Comparison of ENCODE assay signal across 28 cellular contexts in genomic region chr19:34936184-34936583, GRCh38. TPM values are rescaled to one million over a fixed set of nuclear protein-coding genes. Genes with fewer than 3 reads are reported as not detected.
DNase-seq lines count a peak whose midpoint lies in the region; ATAC-seq, FAIRE-seq and TF ChIP-seq lines count a peak whose summit lies in the region.
"Had no signal": no experiment of that assay in that cellular context is flagged by ENCODE, and none has a peak within 500 bp of the region (broad histone marks: within the 10 kb centered on the region; RNA-seq: fewer than 3 reads in every experiment).

No MANE protein-coding gene starts in this region.

- H3K27ac ChIP-seq in A549 (no peak overlapping the region), HEK293 (ENCODE audit: extremely low read depth, low read depth, low read length) (no peak overlapping the region)
- H3K27ac ChIP-seq: 22Rv1, BLaER1 had no signal

- H3K36me3 Mint-ChIP-seq in activated naive CD4-positive, alpha-beta T cell treated with anti-CD3 and anti-CD28 coated beads, Interleukin-2, amount 50 U/mL, for 24 hours, result peaks cover 45% of the 10 kb centered on the region
- H3K36me3 Mint-ChIP-seq in activated naive CD4-positive, alpha-beta T cell treated with anti-CD3 and anti-CD28 coated beads, Interleukin-2, amount 10 ng/mL, durations not matched to agents 7 days and 5 days, result peaks cover 51% of the 10 kb centered on the region
- peaks cover 36% of the 10 kb centered on the region for H3K36me3 Mint-ChIP-seq in endothelial cell (ENCODE audit: low read depth, unreplicated experiment)
- H3K36me3 Mint-ChIP-seq in progenitor cell of endocrine pancreas (ENCODE audit: insufficient read depth), result peaks cover 42% of the 10 kb centered on the region
- H3K36me3 Mint-ChIP-seq in HFFc6 (ENCODE audit: low read depth), result peaks cover 65% of the 10 kb centered on the region

- peaks cover 16% of the 10 kb centered on the region for H3K9me3 Mint-ChIP-seq in activated naive CD4-positive, alpha-beta T cell treated with anti-CD3 and anti-CD28 coated beads, Interleukin-2, amount 50 U/mL, for 24 hours
- peaks cover 27% of the 10 kb centered on the region for H3K9me3 Mint-ChIP-seq in activated naive CD4-positive, alpha-beta T cell treated with anti-CD3 and anti-CD28 coated beads, Interleukin-2, amount 10 ng/mL, durations not matched to agents 7 days and 5 days
- H3K9me3 Mint-ChIP-seq in endothelial cell (ENCODE audit: unreplicated experiment), result no peaks in the 10 kb centered on the region
- peaks cover 6% of the 10 kb centered on the region for H3K9me3 Mint-ChIP-seq in progenitor cell of endocrine pancreas (ENCODE audit: low read depth)
- H3K9me3 Mint-ChIP-seq in HFFc6, result peaks cover 19% of the 10 kb centered on the region

- H3K4me1 Mint-ChIP-seq in activated naive CD4-positive, alpha-beta T cell treated with anti-CD3 and anti-CD28 coated beads, Interleukin-2, amount 50 U/mL, for 24 hours, result no peaks in the 10 kb centered on the region
- no peaks in the 10 kb centered on the region for H3K4me1 Mint-ChIP-seq in activated naive CD4-positive, alpha-beta T cell treated with anti-CD3 and anti-CD28 coated beads, Interleukin-2, amount 10 ng/mL, durations not matched to agents 7 days and 5 days
- H3K4me1 Mint-ChIP-seq in endothelial cell (ENCODE audit: unreplicated experiment), result no peaks in the 10 kb centered on the region
- no peaks in the 10 kb centered on the region for H3K4me1 Mint-ChIP-seq in progenitor cell of endocrine pancreas (ENCODE audit: low read depth)
- H3K4me1 Mint-ChIP-seq in HFFc6 (ENCODE audit: low read depth), result no peaks in the 10 kb centered on the region
- H3K4me1 Mint-ChIP-seq: CD14-positive monocyte; CD8-positive, alpha-beta memory T cell had no signal

- peak overlapping the region; percentile 14 for H3K27ac Mint-ChIP-seq in activated naive CD4-positive, alpha-beta T cell treated with anti-CD3 and anti-CD28 coated beads, Interleukin-2, amount 50 U/mL, for 24 hours
- no peak overlapping the region for H3K27ac Mint-ChIP-seq in activated naive CD4-positive, alpha-beta T cell treated with anti-CD3 and anti-CD28 coated beads, Interleukin-2, amount 10 ng/mL, durations not matched to agents 7 days and 5 days
- no peak overlapping the region for H3K27ac Mint-ChIP-seq in endothelial cell (ENCODE audit: unreplicated experiment)
- no peak overlapping the region for H3K27ac Mint-ChIP-seq in progenitor cell of endocrine pancreas
- H3K27ac Mint-ChIP-seq in HFFc6, result no peak overlapping the region
- H3K27ac Mint-ChIP-seq: CD14-positive monocyte; CD4-positive, alpha-beta memory T cell; CD4-positive, CD25-positive, alpha-beta regulatory T cell; CD8-positive, alpha-beta memory T cell had no signal

- POLR2A ChIA-PET in A549 (lab: Yijun Ruan, JAX), result no interaction called here
- POLR2A ChIA-PET in HEK293 (lab: Yijun Ruan, JAX), result interaction anchor here (2.7 kb wide), 1 partner anchor 9 kb away, joined by 12 read pairs; the partner anchor contains the start of gene ZNF30

- H3K4me1 ChIP-seq in A549 (no peaks in the 10 kb centered on the region), HEK293 (ENCODE audit: control insufficient read depth, insufficient read depth, low read length) (no peaks in the 10 kb centered on the region)
- H3K4me1 ChIP-seq: BE2C, BLaER1 had no signal

- no peak overlapping the region for H3K4me2 ChIP-seq in A549
- H3K4me2 ChIP-seq: BLaER1 had no signal

- TF ChIP-seq RAD21 in A549 (conservative IDR thresholded peaks at IDR 0.05 in 1 of 2, IDR thresholded peaks at IDR 0.05 in 1 of 2), result no peak

- no peak for TF ChIP-seq EP300 in A549 (IDR thresholded peaks at IDR 0.05)

- FAIRE-seq in A549 (lab: Jason Lieb, UNC), result peak; percentile 95
- FAIRE-seq: GM12878, GM12892, GM18507 had no signal

- TF ChIP-seq CTCF in A549 (IDR thresholded peaks at IDR 0.05) (no peak), HEK293 (tag by site-specific recombination; IDR thresholded peaks at IDR 0.05) (no peak), endothelial cell (IDR thresholded peaks at IDR 0.05; ENCODE audit: unreplicated experiment) (no peak), progenitor cell of endocrine pancreas (IDR thresholded peaks at IDR 0.05; ENCODE audit: unreplicated experiment) (no peak), HFFc6 (IDR thresholded peaks at IDR 0.05) (no peak)

- H3K9me3 ChIP-seq in A549, result peaks cover 70% of the 10 kb centered on the region
- H3K9me3 ChIP-seq in HEK293 (ENCODE audit: control insufficient read depth, insufficient read depth, low read depth, low read length), result peaks cover 6% of the 10 kb centered on the region
- H3K9me3 ChIP-seq: BE2C had no signal

- H3K4me3 ChIP-seq in A549 (no peak overlapping the region), HEK293 (ENCODE audit: low read depth, low read length) (no peak overlapping the region)
- H3K4me3 ChIP-seq: BLaER1, GM12878 had no signal

- no peaks in the 10 kb centered on the region for H3K27me3 Mint-ChIP-seq in activated naive CD4-positive, alpha-beta T cell treated with anti-CD3 and anti-CD28 coated beads, Interleukin-2, amount 50 U/mL, for 24 hours
- H3K27me3 Mint-ChIP-seq in activated naive CD4-positive, alpha-beta T cell treated with anti-CD3 and anti-CD28 coated beads, Interleukin-2, amount 10 ng/mL, durations not matched to agents 7 days and 5 days, result no peaks in the 10 kb centered on the region
- H3K27me3 Mint-ChIP-seq in endothelial cell (ENCODE audit: unreplicated experiment) (peaks cover 1% of the 10 kb centered on the region), progenitor cell of endocrine pancreas (no peaks in the 10 kb centered on the region), HFFc6 (ENCODE audit: insufficient read depth) (no peaks in the 10 kb centered on the region; the same call in 1 of the 2 replicates)
- H3K27me3 Mint-ChIP-seq: CD4-positive, alpha-beta memory T cell; CD4-positive, CD25-positive, alpha-beta regulatory T cell had no signal

- peaks cover 59 to 98% of the 10 kb centered on the region in 2 experiments for H3K36me3 ChIP-seq in HEK293 (ENCODE audit: control insufficient read depth in 2 of 2, insufficient read depth in 1 of 2, low read length in 2 of 2)

- DNase-seq in activated naive CD4-positive, alpha-beta T cell treated with anti-CD3 and anti-CD28 coated beads, Interleukin-2, amount 10 ng/mL, durations not matched to agents 7 days and 5 days, result no peak
- no peak for DNase-seq in A549 (ENCODE audit: low read depth in 1 of 2, low spot score in 1 of 2)
- no peak for DNase-seq in endothelial cell (ENCODE audit: low spot score)
- DNase-seq in progenitor cell of endocrine pancreas (ENCODE audit: low spot score, unreplicated experiment), result no peak
- DNase-seq in SIG-M5 treated with dmso at 0.1 percent for 504 hours (lab: John Stamatoyannopoulos, UW; ENCODE audit: unreplicated experiment), result no peak
- DNase-seq in HFFc6, result no peak
- DNase-seq: ACHN; BE2C; C1 segment of cervical spinal cord; CD4-positive, alpha-beta memory T cell; CD4-positive, CD25-positive, alpha-beta regulatory T cell; CD8-positive, alpha-beta memory T cell; COR-L47; DMS 273 treated with DMSO at 0.1 percent for 48 hours; DMS153; DMS53; DMS79; DND-41; EL; GDM1 had no signal

- TF ChIP-seq POLR2A in A549 (IDR thresholded peaks at IDR 0.05; ENCODE audit: low read length), result no peak

- no peak for ATAC-seq in A549
- ATAC-seq: GM12878 had no signal

- CTCF ChIA-PET in activated naive CD4-positive, alpha-beta T cell treated with anti-CD3 and anti-CD28 coated beads, Interleukin-2, amount 10 ng/mL, durations not matched to agents 7 days and 5 days (lab: Charles Lee), result no interaction called here
- CTCF ChIA-PET in A549 (lab: Yijun Ruan, JAX), result interaction anchor here (1.0 to 1.5 kb wide), 2 partner anchors 9 to 37 kb away, joined by 3 to 4 read pairs; partner anchors contain the start of gene ZNF30
- CTCF ChIA-PET in HEK293 (lab: Yijun Ruan, JAX), result interaction anchor here (0.6 kb wide), 2 partner anchors 9 to 37 kb away, joined by 3 read pairs; partner anchors contain the start of gene ZNF30

- 95% methylated on average over 4 of the region's 4 CpGs for WGBS in A549 (ENCODE audit: missing lambda C conversion rate)

- no peak overlapping the region for H3K4me3 Mint-ChIP-seq in activated naive CD4-positive, alpha-beta T cell treated with anti-CD3 and anti-CD28 coated beads, Interleukin-2, amount 50 U/mL, for 24 hours
- H3K4me3 Mint-ChIP-seq in activated naive CD4-positive, alpha-beta T cell treated with anti-CD3 and anti-CD28 coated beads, Interleukin-2, amount 10 ng/mL, durations not matched to agents 7 days and 5 days, result no peak overlapping the region
- peak overlapping the region; percentile 26 for H3K4me3 Mint-ChIP-seq in endothelial cell (ENCODE audit: unreplicated experiment)
- no peak overlapping the region for H3K4me3 Mint-ChIP-seq in progenitor cell of endocrine pancreas (ENCODE audit: low read depth)
- H3K4me3 Mint-ChIP-seq in HFFc6, result no peak overlapping the region
- H3K4me3 Mint-ChIP-seq: CD14-positive monocyte; CD4-positive, alpha-beta memory T cell; CD4-positive, CD25-positive, alpha-beta regulatory T cell; CD8-positive, alpha-beta memory T cell had no signal

TF ChIP-seq in A549, 52 proteins besides CTCF, POLR2A, EP300 and RAD21 (continues in another document):
- TF ChIP-seq ZSCAN20 (CRISPR knock-in tag; IDR thresholded peaks at IDR 0.05) (no peak), HOXB5 (CRISPR knock-in tag; IDR thresholded peaks at IDR 0.05) (no peak), FOSL2 (IDR thresholded peaks at IDR 0.05) (no peak), FOSL2 (CRISPR knock-in tag; IDR thresholded peaks at IDR 0.05) (no peak)

TF ChIP-seq in HEK293, 187 proteins besides CTCF, POLR2A, EP300 and RAD21 (continues in another document):
- TF ChIP-seq SCRT2 (tag by site-specific recombination; IDR thresholded peaks at IDR 0.05) (peak; percentile 86), SCRT1 (tag by site-specific recombination; IDR thresholded peaks at IDR 0.05; ENCODE audit: borderline replicate concordance) (peak; percentile 64; the same call in 1 of the 2 replicates)

RNA-seq across cellular contexts. Expression of gene ZNF30, which starts 9.5 kb away (rescaled TPM):
- polyA plus RNA-seq in A549 (2011; rRNA removed) (9.4 and 11.2 TPM in 2 replicates), A549 (2017; fragmentation: RNase III; extraction: RNeasy Plus Mini Kit Qiagen cat#74134 plus additional on column Dnase treatment) (5.1 to 5.7 TPM (median 5.4 TPM) in 3 replicates)
- 2.9 and 3.0 TPM in 2 replicates for polyA plus RNA-seq in A549 (2012; cell fraction: cytosol; rRNA removed)
- polyA plus RNA-seq in A549 (2012; cell fraction: nucleus; rRNA removed), result 2.0 and 2.8 TPM in 2 replicates
- 10.2 and 10.9 TPM in 2 replicates for polyA minus RNA-seq in A549 (2011; rRNA and poly(A)+ RNA removed)
- total RNA-seq in endothelial cell (ENCODE audit: unreplicated experiment) (6.9 TPM), progenitor cell of endocrine pancreas (5.9 and 7.7 TPM in 2 replicates)
- 1 to 10 TPM; 1.9 to 3.1 (median 2.2) TPM for total RNA-seq in HFFc6 (2021; fragmentation: NEBNext Ultra II Directional; extraction: Animal tissue kit (Norgen Biotek cat#: 25700))

RNA-seq across cellular contexts. Expression of gene ZNF792, which starts 27.8 kb away (rescaled TPM):
- polyA plus RNA-seq in A549 (2011; rRNA removed), result 3.7 and 5.0 TPM in 2 replicates
- 1.2 and 1.4 TPM in 2 replicates for polyA plus RNA-seq in A549 (2012; cell fraction: cytosol; rRNA removed)
- polyA plus RNA-seq in A549 (2012; cell fraction: nucleus; rRNA removed), result 1.2 and 1.7 TPM in 2 replicates
- 1.9 to 2.2 TPM (median 2.0 TPM) in 3 replicates for polyA plus RNA-seq in A549 (2017; fragmentation: RNase III; extraction: RNeasy Plus Mini Kit Qiagen cat#74134 plus additional on column Dnase treatment)
- 11.1 and 15.0 TPM in 2 replicates for polyA minus RNA-seq in A549 (2011; rRNA and poly(A)+ RNA removed)
- total RNA-seq in endothelial cell (ENCODE audit: unreplicated experiment), result 68.6 TPM
- 14.4 TPM in 2 replicates for total RNA-seq in progenitor cell of endocrine pancreas
- 1 to 10 TPM; 2.7 to 3.2 (median 3.0) TPM for total RNA-seq in HFFc6 (2021; fragmentation: NEBNext Ultra II Directional; extraction: Animal tissue kit (Norgen Biotek cat#: 25700))
